ENCODE assay signal across 7 cellular contexts in genomic region chr12:53695148-53696138, GRCh38. TPM values are rescaled to one million over a fixed set of nuclear protein-coding genes. Genes with fewer than 3 reads are reported as not detected.
DNase-seq lines count a peak whose midpoint lies in the region; ATAC-seq and TF ChIP-seq lines count a peak whose summit lies in the region.

No MANE protein-coding gene starts in this region.

- peak; percentile 42 for ATAC-seq in lung (ENCODE audit: insufficient read depth, low FRiP score)
- ATAC-seq in GM18907 (IDR thresholded peaks at IDR 0.05; ENCODE audit: unreplicated experiment), result no peak

- H3K27me3 ChIP-seq in H7 (ENCODE audit: control insufficient read depth, insufficient read depth, low read length) (peaks cover 57% of the 10 kb centered on the region), WERI-Rb-1 (ENCODE audit: insufficient read depth, low read depth, severe bottlenecking) (no peaks in the 10 kb centered on the region), lung (ENCODE audit: control insufficient read depth, insufficient read depth) (peaks cover 3% of the 10 kb centered on the region), thymus (ENCODE audit: control insufficient read depth, insufficient read depth) (peaks cover 56% of the 10 kb centered on the region)

- DNase-seq in H7, result peak; percentile 88
- DNase-seq in WERI-Rb-1, result peak; percentile 66
- DNase-seq in dermis blood vessel endothelial cell, result peak; percentile 61
- no peak for DNase-seq in lung (ENCODE audit: low spot score)
- DNase-seq in SIG-M5 treated with dmso at 0.1 percent for 504 hours (lab: John Stamatoyannopoulos, UW; ENCODE audit: unreplicated experiment), result no peak

- H3K4me3 ChIP-seq in H7 (ENCODE audit: insufficient read depth, low read depth, low read length), result peak overlapping the region; percentile 29
- H3K4me3 ChIP-seq in WERI-Rb-1 (ENCODE audit: low read depth, low read length), result peak overlapping the region; percentile 52
- H3K4me3 ChIP-seq in lung, result no peak overlapping the region
- peak overlapping the region; percentile 30 for H3K4me3 ChIP-seq in thymus (ENCODE audit: low read length)

- 3 to 6% methylated on average over 51 to 58 of the region's 58 CpGs for WGBS in lung, 2 donors
- 2% methylated on average over 58 of the region's 58 CpGs for WGBS in thymus

- 0 out of 2 replicates have a peak, but pooled peaks have one; percentile 25 for TF ChIP-seq CTCF in WERI-Rb-1 (IDR thresholded peaks at IDR 0.05; ENCODE audit: low read depth, low read length)
- TF ChIP-seq CTCF in lung (IDR thresholded peaks at IDR 0.05; ENCODE audit: control extremely low read depth, extremely low read depth), result no peak

- H3K9me3 ChIP-seq in WERI-Rb-1 (ENCODE audit: severe bottlenecking) (no peaks in the 10 kb centered on the region), lung (ENCODE audit: control insufficient read depth in 2 of 2, insufficient read depth in 1 of 2, low read length in 1 of 2) (no peaks in the 10 kb centered on the region), thymus (ENCODE audit: control insufficient read depth) (no peaks in the 10 kb centered on the region)

- H3K4me1 ChIP-seq in lung (ENCODE audit: control insufficient read depth in 2 of 2, insufficient read depth in 2 of 2, low read length in 2 of 2) (peaks cover 3 to 7% of the 10 kb centered on the region in 2 donors), thymus (ENCODE audit: control insufficient read depth, insufficient read depth, low read length) (peaks cover 4% of the 10 kb centered on the region)

- no peaks in the 10 kb centered on the region for H3K36me3 ChIP-seq in H7 (replicated peaks; ENCODE audit: control insufficient read depth, insufficient read depth, low read length)
- no peaks in the 10 kb centered on the region for H3K36me3 ChIP-seq in WERI-Rb-1
- no peaks in the 10 kb centered on the region for H3K36me3 ChIP-seq in lung (ENCODE audit: control insufficient read depth in 2 of 2, insufficient read depth in 2 of 2, low read length in 2 of 2)
- no peaks in the 10 kb centered on the region for H3K36me3 ChIP-seq in thymus (ENCODE audit: control insufficient read depth, insufficient read depth)

- peak overlapping the region; percentile 60 for H3K27ac ChIP-seq in WERI-Rb-1
- H3K27ac ChIP-seq in lung (ENCODE audit: low read depth in 1 of 2, low read length in 1 of 2), result no peak overlapping the region
- no peak overlapping the region for H3K27ac ChIP-seq in thymus (ENCODE audit: low read depth)

RNA-seq across cellular contexts. Expression of gene ATP5MC2, which starts 19.6 kb away (rescaled TPM):
- 382 and 460 TPM in 2 replicates for total RNA-seq in H7 (2014; rRNA removed; shearing (Covaris generic))
- total RNA-seq in dermis blood vessel endothelial cell (130 and 195 TPM in 2 replicates), lung (100 to 1,000 TPM; 143 to 274 TPM)
- polyA plus RNA-seq in lung (100 to 1,000 TPM; 366 to 582 TPM), thymus (335 TPM)

RNA-seq across cellular contexts. Expression of gene CALCOCO1, which starts 31.8 kb away (rescaled TPM):
- total RNA-seq in H7 (2014; rRNA removed; shearing (Covaris generic)), result 17.3 and 18.7 TPM in 2 replicates
- total RNA-seq in dermis blood vessel endothelial cell (87.6 and 98.4 TPM in 2 replicates), lung (100 to 1,000 TPM in 1 of 2 donors, 10 to 100 TPM in 1; 80.4 to 223 TPM)
- polyA plus RNA-seq in lung (10 to 100 TPM; 65.5 to 71.4 TPM), thymus (92.9 TPM)

RNA-seq across cellular contexts. Expression of gene CISTR, which starts 56.3 kb away (rescaled TPM):
- total RNA-seq in H7 (2014; rRNA removed; shearing (Covaris generic)), result not detected in 2 replicates
- total RNA-seq in dermis blood vessel endothelial cell (not detected in 2 replicates), lung (not detected)
- polyA plus RNA-seq in lung (not detected), thymus (not detected)

Comparison
In these comparisons a context has a peak if more than half of its experiments do, and no peak if none do; other contexts are left out.
1. DNase-seq: peak in H7 (single experiment), WERI-Rb-1 (single experiment) and dermis blood vessel endothelial cell (single experiment); none in lung (single experiment) and SIG-M5 treated with dmso at 0.1 percent for 504 hours (single experiment).